Comparison of ENCODE assay signal across 1 cellular context in the genomic region with DNA sequence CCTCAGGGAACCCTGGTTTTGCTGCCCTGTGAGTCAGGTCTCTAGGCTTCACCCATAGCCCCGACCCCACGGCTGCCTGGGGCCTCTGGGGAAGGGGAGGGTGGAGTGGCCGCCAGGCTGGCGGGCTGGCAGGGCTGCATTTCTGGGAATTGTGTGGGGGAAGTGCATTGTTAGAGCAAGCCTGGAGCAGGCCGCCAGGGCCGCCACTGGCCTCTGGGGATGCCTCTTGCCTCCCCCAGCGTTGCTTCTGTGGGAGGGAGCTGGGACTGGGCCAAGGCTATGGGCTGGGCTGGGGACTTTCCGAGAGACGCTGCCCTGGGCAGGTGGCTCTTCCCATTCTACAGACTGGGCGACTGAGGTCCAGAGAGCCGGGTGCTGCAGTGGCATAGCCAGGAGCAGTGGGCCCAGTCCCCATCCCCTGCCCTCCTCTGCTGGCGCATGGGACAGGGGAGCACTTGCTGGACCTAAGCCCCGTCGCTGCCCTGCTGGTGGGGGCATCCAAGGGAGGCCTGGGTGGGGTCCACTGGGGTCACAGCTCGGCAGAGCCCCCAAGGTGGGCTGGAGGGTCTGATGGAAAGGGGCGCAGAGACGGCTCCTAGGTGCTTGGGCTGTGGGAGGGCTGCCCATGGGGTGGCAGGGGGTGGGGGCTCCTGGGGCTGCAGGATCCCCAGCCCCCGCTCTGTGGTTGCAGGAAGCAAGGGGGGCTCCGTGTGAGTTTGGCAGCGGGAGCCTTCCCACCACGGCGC.
TF ChIP-seq lines count a peak whose summit lies in the region.

No MANE protein-coding gene starts in this region.

TF ChIP-seq in HepG2, 621 proteins besides CTCF, POLR2A, EP300 and RAD21 (continued from another document and continues in another):
- TF ChIP-seq, protein P1, sequence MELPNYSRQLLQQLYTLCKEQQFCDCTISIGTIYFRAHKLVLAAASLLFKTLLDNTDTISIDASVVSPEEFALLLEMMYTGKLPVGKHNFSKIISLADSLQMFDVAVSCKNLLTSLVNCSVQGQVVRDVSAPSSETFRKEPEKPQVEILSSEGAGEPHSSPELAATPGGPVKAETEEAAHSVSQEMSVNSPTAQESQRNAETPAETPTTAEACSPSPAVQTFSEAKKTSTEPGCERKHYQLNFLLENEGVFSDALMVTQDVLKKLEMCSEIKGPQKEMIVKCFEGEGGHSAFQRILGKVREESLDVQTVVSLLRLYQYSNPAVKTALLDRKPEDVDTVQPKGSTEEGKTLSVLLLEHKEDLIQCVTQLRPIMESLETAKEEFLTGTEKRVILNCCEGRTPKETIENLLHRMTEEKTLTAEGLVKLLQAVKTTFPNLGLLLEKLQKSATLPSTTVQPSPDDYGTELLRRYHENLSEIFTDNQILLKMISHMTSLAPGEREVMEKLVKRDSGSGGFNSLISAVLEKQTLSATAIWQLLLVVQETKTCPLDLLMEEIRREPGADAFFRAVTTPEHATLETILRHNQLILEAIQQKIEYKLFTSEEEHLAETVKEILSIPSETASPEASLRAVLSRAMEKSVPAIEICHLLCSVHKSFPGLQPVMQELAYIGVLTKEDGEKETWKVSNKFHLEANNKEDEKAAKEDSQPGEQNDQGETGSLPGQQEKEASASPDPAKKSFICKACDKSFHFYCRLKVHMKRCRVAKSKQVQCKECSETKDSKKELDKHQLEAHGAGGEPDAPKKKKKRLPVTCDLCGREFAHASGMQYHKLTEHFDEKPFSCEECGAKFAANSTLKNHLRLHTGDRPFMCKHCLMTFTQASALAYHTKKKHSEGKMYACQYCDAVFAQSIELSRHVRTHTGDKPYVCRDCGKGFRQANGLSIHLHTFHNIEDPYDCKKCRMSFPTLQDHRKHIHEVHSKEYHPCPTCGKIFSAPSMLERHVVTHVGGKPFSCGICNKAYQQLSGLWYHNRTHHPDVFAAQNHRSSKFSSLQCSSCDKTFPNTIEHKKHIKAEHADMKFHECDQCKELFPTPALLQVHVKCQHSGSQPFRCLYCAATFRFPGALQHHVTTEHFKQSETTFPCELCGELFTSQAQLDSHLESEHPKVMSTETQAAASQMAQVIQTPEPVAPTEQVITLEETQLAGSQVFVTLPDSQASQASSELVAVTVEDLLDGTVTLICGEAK (IDR thresholded peaks at IDR 0.05) = no peak
- TF ChIP-seq, protein P1 (CRISPR knock-in tag; IDR thresholded peaks at IDR 0.05) = no peak
- peak; percentile 47; the same call in 1 of the 2 replicates for TF ChIP-seq ZSCAN30 (CRISPR knock-in tag; IDR thresholded peaks at IDR 0.05)
- TF ChIP-seq, protein P2, sequence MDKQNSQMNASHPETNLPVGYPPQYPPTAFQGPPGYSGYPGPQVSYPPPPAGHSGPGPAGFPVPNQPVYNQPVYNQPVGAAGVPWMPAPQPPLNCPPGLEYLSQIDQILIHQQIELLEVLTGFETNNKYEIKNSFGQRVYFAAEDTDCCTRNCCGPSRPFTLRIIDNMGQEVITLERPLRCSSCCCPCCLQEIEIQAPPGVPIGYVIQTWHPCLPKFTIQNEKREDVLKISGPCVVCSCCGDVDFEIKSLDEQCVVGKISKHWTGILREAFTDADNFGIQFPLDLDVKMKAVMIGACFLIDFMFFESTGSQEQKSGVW (CRISPR knock-in tag; IDR thresholded peaks at IDR 0.05; ENCODE audit: borderline replicate concordance) = no peak
- TF ChIP-seq ZFAT (CRISPR knock-in tag; conservative IDR thresholded peaks at IDR 0.05) = no peak
- TF ChIP-seq ZNF773 (CRISPR knock-in tag; IDR thresholded peaks at IDR 0.05; ENCODE audit: borderline replicate concordance) = 0 out of 2 replicates have a peak, but pooled peaks have one; percentile 55
- TF ChIP-seq, protein P3, sequence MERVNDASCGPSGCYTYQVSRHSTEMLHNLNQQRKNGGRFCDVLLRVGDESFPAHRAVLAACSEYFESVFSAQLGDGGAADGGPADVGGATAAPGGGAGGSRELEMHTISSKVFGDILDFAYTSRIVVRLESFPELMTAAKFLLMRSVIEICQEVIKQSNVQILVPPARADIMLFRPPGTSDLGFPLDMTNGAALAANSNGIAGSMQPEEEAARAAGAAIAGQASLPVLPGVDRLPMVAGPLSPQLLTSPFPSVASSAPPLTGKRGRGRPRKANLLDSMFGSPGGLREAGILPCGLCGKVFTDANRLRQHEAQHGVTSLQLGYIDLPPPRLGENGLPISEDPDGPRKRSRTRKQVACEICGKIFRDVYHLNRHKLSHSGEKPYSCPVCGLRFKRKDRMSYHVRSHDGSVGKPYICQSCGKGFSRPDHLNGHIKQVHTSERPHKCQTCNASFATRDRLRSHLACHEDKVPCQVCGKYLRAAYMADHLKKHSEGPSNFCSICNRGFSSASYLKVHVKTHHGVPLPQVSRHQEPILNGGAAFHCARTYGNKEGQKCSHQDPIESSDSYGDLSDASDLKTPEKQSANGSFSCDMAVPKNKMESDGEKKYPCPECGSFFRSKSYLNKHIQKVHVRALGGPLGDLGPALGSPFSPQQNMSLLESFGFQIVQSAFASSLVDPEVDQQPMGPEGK (CRISPR knock-in tag; IDR thresholded peaks at IDR 0.05) = peak; percentile 96
- TF ChIP-seq, protein P4, sequence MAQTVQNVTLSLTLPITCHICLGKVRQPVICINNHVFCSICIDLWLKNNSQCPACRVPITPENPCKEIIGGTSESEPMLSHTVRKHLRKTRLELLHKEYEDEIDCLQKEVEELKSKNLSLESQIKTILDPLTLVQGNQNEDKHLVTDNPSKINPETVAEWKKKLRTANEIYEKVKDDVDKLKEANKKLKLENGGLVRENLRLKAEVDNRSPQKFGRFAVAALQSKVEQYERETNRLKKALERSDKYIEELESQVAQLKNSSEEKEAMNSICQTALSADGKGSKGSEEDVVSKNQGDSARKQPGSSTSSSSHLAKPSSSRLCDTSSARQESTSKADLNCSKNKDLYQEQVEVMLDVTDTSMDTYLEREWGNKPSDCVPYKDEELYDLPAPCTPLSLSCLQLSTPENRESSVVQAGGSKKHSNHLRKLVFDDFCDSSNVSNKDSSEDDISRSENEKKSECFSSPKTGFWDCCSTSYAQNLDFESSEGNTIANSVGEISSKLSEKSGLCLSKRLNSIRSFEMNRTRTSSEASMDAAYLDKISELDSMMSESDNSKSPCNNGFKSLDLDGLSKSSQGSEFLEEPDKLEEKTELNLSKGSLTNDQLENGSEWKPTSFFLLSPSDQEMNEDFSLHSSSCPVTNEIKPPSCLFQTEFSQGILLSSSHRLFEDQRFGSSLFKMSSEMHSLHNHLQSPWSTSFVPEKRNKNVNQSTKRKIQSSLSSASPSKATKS (CRISPR knock-in tag; IDR thresholded peaks at IDR 0.05) = no peak
- TF ChIP-seq, protein P5, sequence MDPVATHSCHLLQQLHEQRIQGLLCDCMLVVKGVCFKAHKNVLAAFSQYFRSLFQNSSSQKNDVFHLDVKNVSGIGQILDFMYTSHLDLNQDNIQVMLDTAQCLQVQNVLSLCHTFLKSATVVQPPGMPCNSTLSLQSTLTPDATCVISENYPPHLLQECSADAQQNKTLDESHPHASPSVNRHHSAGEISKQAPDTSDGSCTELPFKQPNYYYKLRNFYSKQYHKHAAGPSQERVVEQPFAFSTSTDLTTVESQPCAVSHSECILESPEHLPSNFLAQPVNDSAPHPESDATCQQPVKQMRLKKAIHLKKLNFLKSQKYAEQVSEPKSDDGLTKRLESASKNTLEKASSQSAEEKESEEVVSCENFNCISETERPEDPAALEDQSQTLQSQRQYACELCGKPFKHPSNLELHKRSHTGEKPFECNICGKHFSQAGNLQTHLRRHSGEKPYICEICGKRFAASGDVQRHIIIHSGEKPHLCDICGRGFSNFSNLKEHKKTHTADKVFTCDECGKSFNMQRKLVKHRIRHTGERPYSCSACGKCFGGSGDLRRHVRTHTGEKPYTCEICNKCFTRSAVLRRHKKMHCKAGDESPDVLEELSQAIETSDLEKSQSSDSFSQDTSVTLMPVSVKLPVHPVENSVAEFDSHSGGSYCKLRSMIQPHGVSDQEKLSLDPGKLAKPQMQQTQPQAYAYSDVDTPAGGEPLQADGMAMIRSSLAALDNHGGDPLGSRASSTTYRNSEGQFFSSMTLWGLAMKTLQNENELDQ (CRISPR knock-in tag; IDR thresholded peaks at IDR 0.05; ENCODE audit: borderline replicate concordance) = no peak
- TF ChIP-seq POLR2AphosphoS2 (IDR thresholded peaks at IDR 0.05; ENCODE audit: low read depth, low read length) = no peak
- TF ChIP-seq MAF1 (CRISPR knock-in tag; IDR thresholded peaks at IDR 0.05; ENCODE audit: borderline replicate concordance) = no peak; the same call in 1 of the 2 replicates
- TF ChIP-seq ZFP1 (CRISPR knock-in tag; IDR thresholded peaks at IDR 0.05) = peak; percentile 19
- TF ChIP-seq ZEB1 (IDR thresholded peaks at IDR 0.05; ENCODE audit: insufficient replicate concordance, low read depth) = peak; percentile 77
- no peak for TF ChIP-seq ZNF136 (CRISPR knock-in tag; IDR thresholded peaks at IDR 0.05; ENCODE audit: low read depth)
- no peak for TF ChIP-seq NCOA5 (CRISPR knock-in tag; IDR thresholded peaks at IDR 0.05)
- TF ChIP-seq, protein P6, sequence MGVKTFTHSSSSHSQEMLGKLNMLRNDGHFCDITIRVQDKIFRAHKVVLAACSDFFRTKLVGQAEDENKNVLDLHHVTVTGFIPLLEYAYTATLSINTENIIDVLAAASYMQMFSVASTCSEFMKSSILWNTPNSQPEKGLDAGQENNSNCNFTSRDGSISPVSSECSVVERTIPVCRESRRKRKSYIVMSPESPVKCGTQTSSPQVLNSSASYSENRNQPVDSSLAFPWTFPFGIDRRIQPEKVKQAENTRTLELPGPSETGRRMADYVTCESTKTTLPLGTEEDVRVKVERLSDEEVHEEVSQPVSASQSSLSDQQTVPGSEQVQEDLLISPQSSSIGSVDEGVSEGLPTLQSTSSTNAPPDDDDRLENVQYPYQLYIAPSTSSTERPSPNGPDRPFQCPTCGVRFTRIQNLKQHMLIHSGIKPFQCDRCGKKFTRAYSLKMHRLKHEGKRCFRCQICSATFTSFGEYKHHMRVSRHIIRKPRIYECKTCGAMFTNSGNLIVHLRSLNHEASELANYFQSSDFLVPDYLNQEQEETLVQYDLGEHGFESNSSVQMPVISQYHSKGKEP (CRISPR knock-in tag; IDR thresholded peaks at IDR 0.05) = peak; percentile 84; the same call in 1 of the 2 replicates
- TF ChIP-seq ZNF766 (CRISPR knock-in tag; IDR thresholded peaks at IDR 0.05; ENCODE audit: borderline replicate concordance) = 0 out of 2 replicates have a peak, but pooled peaks have one; percentile 7
- no peak for TF ChIP-seq PTBP1 (IDR thresholded peaks at IDR 0.05; ENCODE audit: low read depth, low read length, poor library complexity, severe bottlenecking)
- TF ChIP-seq ZNF207 (IDR thresholded peaks at IDR 0.05; ENCODE audit: borderline replicate concordance) = no peak
- TF ChIP-seq NFIB (CRISPR knock-in tag; IDR thresholded peaks at IDR 0.05; ENCODE audit: borderline replicate concordance) = no peak
- TF ChIP-seq, protein P7, sequence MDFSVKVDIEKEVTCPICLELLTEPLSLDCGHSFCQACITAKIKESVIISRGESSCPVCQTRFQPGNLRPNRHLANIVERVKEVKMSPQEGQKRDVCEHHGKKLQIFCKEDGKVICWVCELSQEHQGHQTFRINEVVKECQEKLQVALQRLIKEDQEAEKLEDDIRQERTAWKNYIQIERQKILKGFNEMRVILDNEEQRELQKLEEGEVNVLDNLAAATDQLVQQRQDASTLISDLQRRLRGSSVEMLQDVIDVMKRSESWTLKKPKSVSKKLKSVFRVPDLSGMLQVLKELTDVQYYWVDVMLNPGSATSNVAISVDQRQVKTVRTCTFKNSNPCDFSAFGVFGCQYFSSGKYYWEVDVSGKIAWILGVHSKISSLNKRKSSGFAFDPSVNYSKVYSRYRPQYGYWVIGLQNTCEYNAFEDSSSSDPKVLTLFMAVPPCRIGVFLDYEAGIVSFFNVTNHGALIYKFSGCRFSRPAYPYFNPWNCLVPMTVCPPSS (IDR thresholded peaks at IDR 0.05) = no peak
- no peak; the same call in 1 of the 2 replicates for TF ChIP-seq ZNF678 (CRISPR knock-in tag; IDR thresholded peaks at IDR 0.05)
- no peak; the same call in 1 of the 2 replicates for TF ChIP-seq ZNF180 (CRISPR knock-in tag; IDR thresholded peaks at IDR 0.05; ENCODE audit: borderline replicate concordance, low read depth)
- no peak; the same call in 1 of the 2 replicates for TF ChIP-seq ZNF75D (CRISPR knock-in tag; IDR thresholded peaks at IDR 0.05; ENCODE audit: borderline replicate concordance)
- TF ChIP-seq ZNF737 (CRISPR knock-in tag; IDR thresholded peaks at IDR 0.05; ENCODE audit: borderline replicate concordance) = no peak
- no peak; the same call in 1 of the 2 replicates for TF ChIP-seq ZNF782 (CRISPR knock-in tag; IDR thresholded peaks at IDR 0.05; ENCODE audit: borderline replicate concordance)
- no peak for TF ChIP-seq ZNF510 (CRISPR knock-in tag; IDR thresholded peaks at IDR 0.05; ENCODE audit: low read depth)
- TF ChIP-seq TAF15 (IDR thresholded peaks at IDR 0.05; ENCODE audit: low read depth, low read length, poor library complexity, severe bottlenecking) = no peak
- TF ChIP-seq CHCHD3 (CRISPR knock-in tag; IDR thresholded peaks at IDR 0.05) = 0 out of 2 replicates have a peak, but pooled peaks have one; percentile 42
- TF ChIP-seq JARID2 (CRISPR knock-in tag; IDR thresholded peaks at IDR 0.05; ENCODE audit: insufficient replicate concordance) = peak; percentile 49
- TF ChIP-seq ONECUT2 (CRISPR knock-in tag; IDR thresholded peaks at IDR 0.05) = no peak
- no peak; the same call in 1 of the 2 replicates for TF ChIP-seq ZNF367 (CRISPR knock-in tag; IDR thresholded peaks at IDR 0.05; ENCODE audit: borderline replicate concordance)
- no peak for TF ChIP-seq FOXP1 (IDR thresholded peaks at IDR 0.05)
- no peak for TF ChIP-seq FOXP1 (CRISPR knock-in tag; IDR thresholded peaks at IDR 0.05)
